In genomic region chr3:65343031-65343430, GRCh38 we compare ENCODE assay signal across 25 cellular contexts.
A peak's percentile ranks its signal among the peaks of the same experiment; 100 is the strongest.
DNase-seq lines count a peak whose midpoint lies in the region; ATAC-seq and TF ChIP-seq lines count a peak whose summit lies in the region.
"Had no signal": no experiment of that assay in that cellular context is flagged by ENCODE, and none has a peak within 500 bp of the region (broad histone marks: within the 10 kb centered on the region; RNA-seq: fewer than 3 reads in every experiment).

No MANE protein-coding gene starts in this region.

- TF ChIP-seq CTCF in GM23338 (conservative IDR thresholded peaks at IDR 0.05; ENCODE audit: low read depth in 2 of 2), result no peak

- H2BK5ac ChIP-seq in mesendoderm (ENCODE audit: low read length), result no peak overlapping the region

- no peaks in the 10 kb centered on the region for H3K27me3 ChIP-seq in GM23338 (ENCODE audit: insufficient read depth)
- no peaks in the 10 kb centered on the region for H3K27me3 ChIP-seq in mesendoderm (ENCODE audit: insufficient read depth, low read length, poor library complexity)
- H3K27me3 ChIP-seq: BE2C, BLaER1 had no signal

- no peaks in the 10 kb centered on the region for H3K36me3 Mint-ChIP-seq in GM23338 (ENCODE audit: low read depth)
- H3K36me3 Mint-ChIP-seq in stimulated activated memory B cell treated with anti-CD40 and anti-IgM and Interleukin-4, amounts not matched to agents 10 μg/mL and 1 μg/mL and 100 μg/mL, for 72 hours, result no peaks in the 10 kb centered on the region
- H3K36me3 Mint-ChIP-seq: CD14-positive monocyte; CD4-positive, alpha-beta memory T cell; CD4-positive, CD25-positive, alpha-beta regulatory T cell; CD8-positive, alpha-beta memory T cell had no signal

- no peak overlapping the region for H4K5ac ChIP-seq in mesendoderm (ENCODE audit: low read length)

- H4K8ac ChIP-seq in mesendoderm (ENCODE audit: low read depth, low read length), result no peak overlapping the region

- H3K27me3 Mint-ChIP-seq in GM23338 (ENCODE audit: insufficient read depth, low read depth, poor library complexity), result peaks cover 2% of the 10 kb centered on the region
- no peaks in the 10 kb centered on the region for H3K27me3 Mint-ChIP-seq in stimulated activated memory B cell treated with anti-CD40 and anti-IgM and Interleukin-4, amounts not matched to agents 10 μg/mL and 1 μg/mL and 100 μg/mL, for 72 hours
- H3K27me3 Mint-ChIP-seq: CD4-positive, alpha-beta memory T cell; CD4-positive, CD25-positive, alpha-beta regulatory T cell; CD8-positive, alpha-beta memory T cell had no signal

- ATAC-seq in GM23338, result no peak
- ATAC-seq in esophagus mucosa, result no peak
- ATAC-seq in GM19455 (IDR thresholded peaks at IDR 0.05; ENCODE audit: unreplicated experiment), result no peak
- ATAC-seq in stimulated activated memory B cell treated with anti-CD40 and anti-IgM and Interleukin-4, amounts not matched to agents 10 μg/mL and 1 μg/mL and 100 μg/mL, for 72 hours, result no peak
- ATAC-seq: GM12878 had no signal

- H3F3A ChIP-seq in GM23338 (replicated peaks; ENCODE audit: low read depth), result no peaks in the 10 kb centered on the region

- peaks cover 44% of the 10 kb centered on the region for H3K4me1 Mint-ChIP-seq in GM23338
- no peaks in the 10 kb centered on the region for H3K4me1 Mint-ChIP-seq in stimulated activated memory B cell treated with anti-CD40 and anti-IgM and Interleukin-4, amounts not matched to agents 10 μg/mL and 1 μg/mL and 100 μg/mL, for 72 hours
- H3K4me1 Mint-ChIP-seq: CD14-positive monocyte; CD4-positive, alpha-beta memory T cell; CD4-positive, CD25-positive, alpha-beta regulatory T cell; CD8-positive, alpha-beta memory T cell had no signal

- peak overlapping the region; percentile 70; the same call in 1 of the 2 replicates for H3K4me2 ChIP-seq in GM23338
- H3K4me2 ChIP-seq in mesendoderm (ENCODE audit: low read length), result no peak overlapping the region
- H3K4me2 ChIP-seq: BLaER1 had no signal

- H3K23ac ChIP-seq in mesendoderm (ENCODE audit: low read length), result no peak overlapping the region

- H3K9ac ChIP-seq in mesendoderm (ENCODE audit: low read length), result no peak overlapping the region
- H3K9ac ChIP-seq: BLaER1 had no signal

- H3K4me3 ChIP-seq in GM23338, result no peak overlapping the region
- no peak overlapping the region for H3K4me3 ChIP-seq in mesendoderm (ENCODE audit: low read length)
- H3K4me3 ChIP-seq: BLaER1, GM12878 had no signal

- no peak overlapping the region for H3K4me3 Mint-ChIP-seq in GM23338
- no peak overlapping the region for H3K4me3 Mint-ChIP-seq in stimulated activated memory B cell treated with anti-CD40 and anti-IgM and Interleukin-4, amounts not matched to agents 10 μg/mL and 1 μg/mL and 100 μg/mL, for 72 hours
- H3K4me3 Mint-ChIP-seq: CD14-positive monocyte; CD4-positive, alpha-beta memory T cell; CD4-positive, CD25-positive, alpha-beta regulatory T cell; CD8-positive, alpha-beta memory T cell had no signal

- no CpG with 5 or more reads among the region's 6 CpGs for WGBS in mesendoderm (ENCODE audit: extremely low coverage, insufficient coverage, low lambda C conversion rate)

- H3K4ac ChIP-seq in mesendoderm (ENCODE audit: low read depth, low read length), result peak overlapping the region; percentile 21

- H2AFZ ChIP-seq in GM23338, result no peak overlapping the region

- 0 out of 2 replicates have a peak, but pooled peaks cover 3% of the 10 kb centered on the region for H4K20me1 ChIP-seq in GM23338 (replicated peaks; ENCODE audit: insufficient read depth)
- H4K20me1 ChIP-seq: BLaER1 had no signal

- H3K9me2 ChIP-seq in GM23338 (ENCODE audit: insufficient read depth), result no peaks in the 10 kb centered on the region; the same call in 1 of the 2 replicates

- H2BK120ac ChIP-seq in mesendoderm (ENCODE audit: low read depth, low read length), result no peak overlapping the region

- peaks cover 35% of the 10 kb centered on the region for H3K4me1 ChIP-seq in GM23338 (ENCODE audit: insufficient read depth)
- peaks cover 4% of the 10 kb centered on the region for H3K4me1 ChIP-seq in mesendoderm (ENCODE audit: control insufficient read depth, low read depth, low read length)

- no peaks in the 10 kb centered on the region for H3K9me3 Mint-ChIP-seq in GM23338
- peaks cover 4% of the 10 kb centered on the region for H3K9me3 Mint-ChIP-seq in stimulated activated memory B cell treated with anti-CD40 and anti-IgM and Interleukin-4, amounts not matched to agents 10 μg/mL and 1 μg/mL and 100 μg/mL, for 72 hours
- H3K9me3 Mint-ChIP-seq: CD14-positive monocyte had no signal

- H3K36me3 ChIP-seq in GM23338 (ENCODE audit: insufficient read depth) (no peaks in the 10 kb centered on the region), mesendoderm (ENCODE audit: control insufficient read depth, insufficient read depth, low read length) (no peaks in the 10 kb centered on the region)
- H3K36me3 ChIP-seq: BE2C, BLaER1 had no signal

- no peak overlapping the region for H3K56ac ChIP-seq in mesendoderm (ENCODE audit: low read length)

- no peak for DNase-seq in GM23338 (ENCODE audit: low spot score)
- peak; percentile 69 for DNase-seq in kidney tubule cell (ENCODE audit: low spot score)
- DNase-seq in mesendoderm, result no peak
- DNase-seq in renal cortical epithelial cell (ENCODE audit: low read depth), result peak; percentile 55
- DNase-seq: 8988T; ACHN; BE2C; C1 segment of cervical spinal cord; CD4-positive, alpha-beta memory T cell; CD4-positive, CD25-positive, alpha-beta regulatory T cell; CD8-positive, alpha-beta memory T cell; COR-L47; DMS 273 treated with DMSO at 0.1 percent for 48 hours; DMS153; DMS53; DMS79; DND-41; EL; GDM1 had no signal

- no peak overlapping the region for H3K27ac Mint-ChIP-seq in GM23338
- no peak overlapping the region for H3K27ac Mint-ChIP-seq in stimulated activated memory B cell treated with anti-CD40 and anti-IgM and Interleukin-4, amounts not matched to agents 10 μg/mL and 1 μg/mL and 100 μg/mL, for 72 hours
- H3K27ac Mint-ChIP-seq: CD14-positive monocyte; CD4-positive, alpha-beta memory T cell; CD4-positive, CD25-positive, alpha-beta regulatory T cell; CD8-positive, alpha-beta memory T cell had no signal

- H2AK5ac ChIP-seq in mesendoderm (ENCODE audit: low read length), result no peak overlapping the region

- H2BK15ac ChIP-seq in mesendoderm (replicated peaks; ENCODE audit: low read depth), result peak overlapping the region; percentile 45

- H3K79me2 ChIP-seq in GM23338 (replicated peaks; ENCODE audit: insufficient read depth) (no peaks in the 10 kb centered on the region), mesendoderm (ENCODE audit: control insufficient read depth, insufficient read depth, low read length) (no peaks in the 10 kb centered on the region)

- H3K27ac ChIP-seq in GM23338 (ENCODE audit: low read depth) (no peak overlapping the region), mesendoderm (ENCODE audit: low read depth, low read length) (no peak overlapping the region)
- H3K27ac ChIP-seq: BLaER1 had no signal

- no peaks in the 10 kb centered on the region for H3K79me1 ChIP-seq in mesendoderm (ENCODE audit: low read length)

- H3K18ac ChIP-seq in mesendoderm (ENCODE audit: low read length), result no peak overlapping the region

TF ChIP-seq in GM23338, 12 proteins besides CTCF, POLR2A, EP300 and RAD21 (continues in another document):
- TF ChIP-seq POLR2AphosphoS5 (IDR thresholded peaks at IDR 0.05; ENCODE audit: low read depth), result no peak

Comparison
In these comparisons a context has a peak if more than half of its experiments do, and no peak if none do; other contexts are left out.
1. DNase-seq: peak in kidney tubule cell (single experiment) and renal cortical epithelial cell (single experiment); none in GM23338 (single experiment) and mesendoderm (single experiment).